In genomic region chrX:147803948-147804347, GRCh38 we compare ENCODE assay signal across 9 cellular contexts.
DNase-seq lines count a peak whose midpoint lies in the region; ATAC-seq and TF ChIP-seq lines count a peak whose summit lies in the region.
"Had no signal": no experiment of that assay in that cellular context is flagged by ENCODE, and none has a peak within 500 bp of the region (broad histone marks: within the 10 kb centered on the region; RNA-seq: fewer than 3 reads in every experiment).

No MANE protein-coding gene starts in this region.

- CTCF ChIA-PET in activated CD4-positive, alpha-beta T cell treated with anti-CD3 and anti-CD28 coated beads for 36 hours (lab: Charles Lee): no interaction called here

- H3K4me1 Mint-ChIP-seq in activated CD4-positive, alpha-beta T cell treated with anti-CD3 and anti-CD28 coated beads for 36 hours: no peaks in the 10 kb centered on the region
- H3K4me1 Mint-ChIP-seq: CD4-positive, CD25-positive, alpha-beta regulatory T cell had no signal

- POLR2A ChIA-PET in activated CD4-positive, alpha-beta T cell treated with anti-CD3 and anti-CD28 coated beads for 36 hours (lab: Charles Lee): no interaction called here

- H3K4me1 ChIP-seq in liver (ENCODE audit: control insufficient read depth in 4 of 4, insufficient read depth in 4 of 4, low read length in 3 of 4): no peaks in the 10 kb centered on the region
- no peaks in the 10 kb centered on the region for H3K4me1 ChIP-seq in uterus

- no peak overlapping the region for H3K27ac ChIP-seq in liver (ENCODE audit: low read depth in 1 of 2, low read length in 2 of 2)
- no peak overlapping the region for H3K27ac ChIP-seq in uterus

- H3K4me3 ChIP-seq in liver (ENCODE audit: low read depth in 1 of 3, low read length in 3 of 3) (no peak overlapping the region), uterus (no peak overlapping the region)

- peaks cover 0 to 4% (median 0%) of the 10 kb centered on the region in 4 donors for H3K27me3 ChIP-seq in liver (ENCODE audit: control insufficient read depth in 4 of 4, insufficient read depth in 4 of 4, low read length in 3 of 4)
- no peaks in the 10 kb centered on the region for H3K27me3 ChIP-seq in uterus

- no peak overlapping the region for H3K27ac Mint-ChIP-seq in activated CD4-positive, alpha-beta T cell treated with anti-CD3 and anti-CD28 coated beads for 36 hours
- H3K27ac Mint-ChIP-seq: CD4-positive, CD25-positive, alpha-beta regulatory T cell had no signal

- in situ Hi-C loops in SK-MEL-5 (cut with HindIII; ENCODE audit: low pct_unique_long_range_greater_than_20kb, low sequenced_read_pairs): no loop called here

- no peaks in the 10 kb centered on the region for H3K27me3 Mint-ChIP-seq in activated CD4-positive, alpha-beta T cell treated with anti-CD3 and anti-CD28 coated beads for 36 hours
- H3K27me3 Mint-ChIP-seq: CD4-positive, CD25-positive, alpha-beta regulatory T cell had no signal

- no peak for TF ChIP-seq POLR2A in uterus (IDR thresholded peaks at IDR 0.05)

- H3K9me3 ChIP-seq in liver (ENCODE audit: control insufficient read depth in 4 of 4, low read length in 3 of 4) (no peaks in the 10 kb centered on the region), uterus (no peaks in the 10 kb centered on the region)

- peak; percentile 61 for ATAC-seq in activated CD4-positive, alpha-beta T cell treated with anti-CD3 and anti-CD28 coated beads for 36 hours
- ATAC-seq in HG03159 (IDR thresholded peaks at IDR 0.05; ENCODE audit: unreplicated experiment): peak; percentile 81
- ATAC-seq in esophagus mucosa: no peak

- intact Hi-C loops in activated CD4-positive, alpha-beta T cell treated with anti-CD3 and anti-CD28 coated beads for 36 hours (cut with DNase I, micrococcal nuclease): loop anchor here (1.0 to 5.0 kb wide), 2 partner anchors 327 to 328 kb away; no protein-coding TSS in a partner anchor
- intact Hi-C loops in uterus (cut with DNase I; ENCODE audit: low total_unique reads): no loop called here

- DNase-seq in activated CD4-positive, alpha-beta T cell treated with anti-CD3 and anti-CD28 coated beads for 36 hours: peak; percentile 6
- no peak for DNase-seq in activated CD4-positive, alpha-beta T cell treated with anti-CD3 and anti-CD28 coated beads for 4 hours
- DNase-seq in SK-MEL-5 (ENCODE audit: low read depth, low spot score) (peak; percentile 58), ureter (ENCODE audit: low spot score) (no peak), uterus (no peak)

- TF ChIP-seq CTCF in liver (IDR thresholded peaks at IDR 0.05; ENCODE audit: low read depth, low read length, missing input control): peak; percentile 34
- peak in 2 of 4 experiments; percentile 12 for TF ChIP-seq CTCF in uterus (IDR thresholded peaks at IDR 0.05)

- TF ChIP-seq RAD21 in liver (IDR thresholded peaks at IDR 0.05): peak; percentile 69 to 79

- H3K36me3 Mint-ChIP-seq in activated CD4-positive, alpha-beta T cell treated with anti-CD3 and anti-CD28 coated beads for 36 hours (ENCODE audit: low read depth): no peaks in the 10 kb centered on the region
- H3K36me3 Mint-ChIP-seq: CD4-positive, CD25-positive, alpha-beta regulatory T cell had no signal

- WGBS in liver: 10% methylated on average over 2 of the region's 2 CpGs

- no peaks in the 10 kb centered on the region for H3K9me3 Mint-ChIP-seq in activated CD4-positive, alpha-beta T cell treated with anti-CD3 and anti-CD28 coated beads for 36 hours (ENCODE audit: low read depth)
- H3K9me3 Mint-ChIP-seq: CD4-positive, CD25-positive, alpha-beta regulatory T cell had no signal

- H3K9ac ChIP-seq in liver (ENCODE audit: low read depth in 1 of 2, low read length in 2 of 2): no peak overlapping the region

- H3K36me3 ChIP-seq in liver (ENCODE audit: control insufficient read depth in 4 of 4, insufficient read depth in 3 of 4, low read depth in 1 of 4, low read length in 3 of 4) (no peaks in the 10 kb centered on the region), uterus (no peaks in the 10 kb centered on the region)

- H3K4me3 Mint-ChIP-seq in activated CD4-positive, alpha-beta T cell treated with anti-CD3 and anti-CD28 coated beads for 36 hours: no peak overlapping the region
- H3K4me3 Mint-ChIP-seq: CD4-positive, CD25-positive, alpha-beta regulatory T cell had no signal

TF ChIP-seq in liver, 16 proteins besides CTCF, POLR2A, EP300 and RAD21:
- TF ChIP-seq HNF4A (conservative IDR thresholded peaks at IDR 0.05): no peak
- no peak for TF ChIP-seq MAX (IDR thresholded peaks at IDR 0.05)
- TF ChIP-seq SP1 (IDR thresholded peaks at IDR 0.05): no peak
- TF ChIP-seq FOXA2 (IDR thresholded peaks at IDR 0.05): no peak
- no peak for TF ChIP-seq JUND (IDR thresholded peaks at IDR 0.05)
- no peak for TF ChIP-seq TAF1 (conservative IDR thresholded peaks at IDR 0.05)
- no peak for TF ChIP-seq REST (IDR thresholded peaks at IDR 0.05)
- TF ChIP-seq FOXA1 (IDR thresholded peaks at IDR 0.05): no peak
- no peak for TF ChIP-seq NR2F2 (IDR thresholded peaks at IDR 0.05)
- no peak for TF ChIP-seq ATF3 (IDR thresholded peaks at IDR 0.05)
- TF ChIP-seq HNF4G (IDR thresholded peaks at IDR 0.05): no peak
- no peak for TF ChIP-seq RXRA (IDR thresholded peaks at IDR 0.05)
- TF ChIP-seq EGR1 (IDR thresholded peaks at IDR 0.05; ENCODE audit: low read depth in 2 of 2): no peak
- TF ChIP-seq YY1 (IDR thresholded peaks at IDR 0.05): no peak

Comparison
In these comparisons a context has a peak if more than half of its experiments do, and no peak if none do; other contexts are left out.
1. DNase-seq: peak in activated CD4-positive, alpha-beta T cell treated with anti-CD3 and anti-CD28 coated beads for 36 hours (single experiment) and SK-MEL-5 (single experiment); none in activated CD4-positive, alpha-beta T cell treated with anti-CD3 and anti-CD28 coated beads for 4 hours (0 of 2), ureter (single experiment) and uterus (0 of 2).